20 cellular contexts compared by ENCODE assay signal in the genomic region with DNA sequence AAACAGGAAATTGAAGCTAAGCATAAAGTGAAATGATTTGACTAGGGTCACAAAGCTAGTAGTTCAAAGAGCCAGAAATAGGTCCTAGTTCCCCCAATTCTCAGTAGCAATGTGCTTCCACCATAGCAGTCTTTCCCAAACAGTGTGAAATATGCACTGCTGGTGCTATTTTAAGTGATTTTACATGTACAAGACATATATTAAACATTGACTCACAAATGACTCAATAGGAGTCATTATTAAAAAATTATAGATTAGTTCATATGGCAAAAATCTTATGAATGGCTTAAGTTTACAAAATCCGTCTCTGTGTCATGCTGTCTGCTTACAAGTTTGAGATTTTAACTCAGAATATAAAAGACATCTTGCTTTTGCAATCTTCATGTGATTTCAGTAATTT. TPM values are rescaled to one million over a fixed set of nuclear protein-coding genes. Genes with fewer than 3 reads are reported as not detected.
DNase-seq lines count a peak whose midpoint lies in the region; ATAC-seq and TF ChIP-seq lines count a peak whose summit lies in the region.
"Had no signal": no experiment of that assay in that cellular context is flagged by ENCODE, and none has a peak within 500 bp of the region (broad histone marks: within the 10 kb centered on the region; RNA-seq: fewer than 3 reads in every experiment).

No MANE protein-coding gene starts in this region.

- H3K9me3 ChIP-seq in AG04450 (ENCODE audit: control insufficient read depth, insufficient read depth, low read length): no peaks in the 10 kb centered on the region
- H3K9me3 ChIP-seq: body of pancreas, esophagus muscularis mucosa, mucosa of descending colon, neutrophil, right lobe of liver, SJCRH30, uterus had no signal

- H3K27me3 ChIP-seq in AG04450 (ENCODE audit: control insufficient read depth, insufficient read depth, low read length): no peaks in the 10 kb centered on the region
- H3K27me3 ChIP-seq: body of pancreas, esophagus muscularis mucosa, neutrophil, right lobe of liver, SJCRH30, uterus had no signal

- POLR2A ChIA-PET in AG04450 (lab: Yijun Ruan, JAX): no interaction called here

- ATAC-seq in HG03280 (IDR thresholded peaks at IDR 0.05; ENCODE audit: unreplicated experiment): no peak
- ATAC-seq: body of pancreas, mucosa of descending colon, right lobe of liver had no signal

- peak; percentile 52 for DNase-seq in AG04450 (ENCODE audit: low read depth, low spot score)
- peak; percentile 56 for DNase-seq in HS-27A (ENCODE audit: low read depth)
- DNase-seq in amniotic epithelial cell (ENCODE audit: low read depth): peak; percentile 46
- peak; percentile 16 for DNase-seq in fibroblast of the conjunctiva (ENCODE audit: low read depth)
- DNase-seq in NCI-H128 (lab: John Stamatoyannopoulos, UW; ENCODE audit: unreplicated experiment): no peak
- no peak for DNase-seq in stimulated activated naive CD4-positive, alpha-beta T cell treated with Interleukin-2 at 50 U/mL for 16 hours (lab: John Stamatoyannopoulos, UW)
- no peak for DNase-seq in activated effector memory CD4-positive, alpha-beta T cell treated with Interleukin-2 at 50 U/mL for 16 hours
- DNase-seq: activated CD4-positive, alpha-beta T cell treated with anti-CD3 and anti-CD28 coated beads for 48 hours; activated naive CD4-positive, alpha-beta T cell treated with anti-CD3 and anti-CD28 coated beads for 36 hours; body of pancreas; mucosa of descending colon; NCI-H2029; right lobe of liver; SJCRH30; stimulated activated CD4-positive, alpha-beta T cell treated with anti-CD3 and anti-CD28 coated beads, Interleukin-4, amount 100 ng/mL, for 1 hour; T-helper 9 cell; uterus had no signal

- no peak overlapping the region for H3K4me3 ChIP-seq in AG04450 (ENCODE audit: low read depth, low read length)
- H3K4me3 ChIP-seq: body of pancreas, esophagus muscularis mucosa, mucosa of descending colon, right lobe of liver, SJCRH30, uterus had no signal

- H3K27ac ChIP-seq in AG04450 (ENCODE audit: low read depth, low read length): no peak overlapping the region
- H3K27ac ChIP-seq: body of pancreas, esophagus muscularis mucosa, neutrophil, right lobe of liver, SJCRH30, uterus had no signal

- TF ChIP-seq CTCF in AG04450 (IDR thresholded peaks at IDR 0.05; ENCODE audit: low read depth, low read length): no peak

- CTCF ChIA-PET in AG04450 (lab: Charles Lee): interaction anchor here (0.7 kb wide), 1 partner anchor 382 kb away, joined by 4 read pairs; no protein-coding TSS in a partner anchor

RNA-seq across cellular contexts. Expression of gene KIF18A, which starts 21.4 kb away (rescaled TPM):
- polyA plus RNA-seq in AG04450 (2011; rRNA removed): 5.4 and 8.9 TPM in 2 replicates
- 12.3 and 15.0 TPM in 2 replicates for polyA minus RNA-seq in AG04450 (2011; rRNA and poly(A)+ RNA removed)

RNA-seq across cellular contexts. Expression of gene METTL15, which starts 21.6 kb away (rescaled TPM):
- 11.1 and 15.2 TPM in 2 replicates for polyA plus RNA-seq in AG04450 (2011; rRNA removed)
- polyA minus RNA-seq in AG04450 (2011; rRNA and poly(A)+ RNA removed): 27.7 and 34.2 TPM in 2 replicates

Comparison
In these comparisons a context has a peak if more than half of its experiments do, and no peak if none do; other contexts are left out.
1. DNase-seq: peak in AG04450 (single experiment), HS-27A (single experiment), amniotic epithelial cell (single experiment) and fibroblast of the conjunctiva (single experiment); none in NCI-H128 (single experiment), stimulated activated naive CD4-positive, alpha-beta T cell treated with Interleukin-2 at 50 U/mL for 16 hours (single experiment) and activated effector memory CD4-positive, alpha-beta T cell treated with Interleukin-2 at 50 U/mL for 16 hours (single experiment).